1 cellular context compared by ENCODE assay signal in the genomic region with DNA sequence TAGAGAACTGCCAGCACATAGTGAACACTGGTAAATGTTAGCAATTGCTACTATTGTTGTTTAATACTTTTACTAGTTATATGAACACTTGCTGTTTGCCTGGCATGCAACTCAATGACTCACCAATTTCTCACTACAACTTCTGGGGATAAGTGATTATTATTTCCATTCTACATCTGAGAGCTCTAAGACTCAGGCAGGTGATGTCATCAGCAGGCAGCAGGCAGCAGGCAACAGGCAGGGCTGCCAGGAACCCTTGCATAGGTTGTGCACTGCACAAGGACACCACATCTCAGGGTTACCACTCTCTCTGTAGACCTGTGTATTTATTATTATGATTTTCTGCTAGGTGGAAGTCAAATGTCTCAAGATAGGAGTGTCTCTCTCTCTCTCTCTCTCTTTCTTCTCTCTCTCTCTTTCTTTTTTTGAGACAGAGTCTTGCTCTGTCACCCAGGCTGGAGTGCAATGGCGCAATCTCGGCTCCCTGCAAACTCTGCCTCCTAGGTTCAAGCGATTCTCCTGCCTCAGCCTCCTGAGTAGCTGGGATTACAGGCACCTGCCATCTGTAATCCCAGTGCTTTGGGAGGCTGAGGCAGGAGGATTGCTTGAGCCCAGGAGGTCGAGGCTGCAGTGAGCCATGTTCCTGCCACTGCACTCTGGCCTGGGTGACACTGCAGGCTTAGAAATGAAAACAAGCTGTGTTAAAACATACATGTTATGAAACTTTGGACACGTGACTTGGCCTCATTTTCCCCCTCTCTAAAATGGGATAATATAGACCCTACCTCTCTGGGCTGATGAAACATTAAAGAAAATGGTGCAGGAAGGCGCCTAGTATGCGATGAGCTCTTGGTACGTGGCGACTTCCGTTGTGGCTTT.
TF ChIP-seq lines count a peak whose summit lies in the region.

No MANE protein-coding gene starts in this region.

TF ChIP-seq in HEK293, 187 proteins besides CTCF, POLR2A, EP300 and RAD21 (continued from another document and continues in another):
- TF ChIP-seq ZNF785 (tag by site-specific recombination; IDR thresholded peaks at IDR 0.05) (0 out of 2 replicates have a peak, but pooled peaks have one; percentile 36), GLIS1 (tag by site-specific recombination; IDR thresholded peaks at IDR 0.05) (no peak), YY1 (tag by site-specific recombination; IDR thresholded peaks at IDR 0.05) (no peak), ZNF138 (tag by site-specific recombination; IDR thresholded peaks at IDR 0.05; ENCODE audit: borderline replicate concordance) (no peak), ZSCAN16 (tag by site-specific recombination; IDR thresholded peaks at IDR 0.05) (no peak), ZNF423 (tag by site-specific recombination; IDR thresholded peaks at IDR 0.05) (no peak), ZNF549 (tag by site-specific recombination; IDR thresholded peaks at IDR 0.05) (no peak), ZBTB8A (tag by site-specific recombination; IDR thresholded peaks at IDR 0.05) (no peak), ZNF514 (tag by site-specific recombination; IDR thresholded peaks at IDR 0.05) (no peak), ZNF426 (tag by site-specific recombination; IDR thresholded peaks at IDR 0.05) (no peak), ZNF2 (tag by site-specific recombination; IDR thresholded peaks at IDR 0.05) (no peak), ZFHX2 (tag by site-specific recombination; conservative IDR thresholded peaks at IDR 0.05) (no peak), ZNF530 (tag by site-specific recombination; IDR thresholded peaks at IDR 0.05; ENCODE audit: low read depth) (no peak), ZBTB7A (tag by site-specific recombination; IDR thresholded peaks at IDR 0.05; ENCODE audit: low read depth) (no peak), ZNF169 (tag by site-specific recombination; IDR thresholded peaks at IDR 0.05) (no peak), ZNF776 (tag by site-specific recombination; IDR thresholded peaks at IDR 0.05; ENCODE audit: borderline replicate concordance) (no peak), ZBTB1 (tag by site-specific recombination; IDR thresholded peaks at IDR 0.05) (no peak), ZNF660 (tag by site-specific recombination; IDR thresholded peaks at IDR 0.05) (peak; percentile 97), ZNF19 (tag by site-specific recombination; IDR thresholded peaks at IDR 0.05; ENCODE audit: low read depth) (no peak), ZNF529 (tag by site-specific recombination; IDR thresholded peaks at IDR 0.05; ENCODE audit: insufficient replicate concordance) (no peak), IKZF3 (tag by site-specific recombination; IDR thresholded peaks at IDR 0.05) (no peak), HOXA7 (CRISPR knock-in tag; IDR thresholded peaks at IDR 0.05; ENCODE audit: borderline replicate concordance) (no peak)
- TF ChIP-seq, protein P1, sequence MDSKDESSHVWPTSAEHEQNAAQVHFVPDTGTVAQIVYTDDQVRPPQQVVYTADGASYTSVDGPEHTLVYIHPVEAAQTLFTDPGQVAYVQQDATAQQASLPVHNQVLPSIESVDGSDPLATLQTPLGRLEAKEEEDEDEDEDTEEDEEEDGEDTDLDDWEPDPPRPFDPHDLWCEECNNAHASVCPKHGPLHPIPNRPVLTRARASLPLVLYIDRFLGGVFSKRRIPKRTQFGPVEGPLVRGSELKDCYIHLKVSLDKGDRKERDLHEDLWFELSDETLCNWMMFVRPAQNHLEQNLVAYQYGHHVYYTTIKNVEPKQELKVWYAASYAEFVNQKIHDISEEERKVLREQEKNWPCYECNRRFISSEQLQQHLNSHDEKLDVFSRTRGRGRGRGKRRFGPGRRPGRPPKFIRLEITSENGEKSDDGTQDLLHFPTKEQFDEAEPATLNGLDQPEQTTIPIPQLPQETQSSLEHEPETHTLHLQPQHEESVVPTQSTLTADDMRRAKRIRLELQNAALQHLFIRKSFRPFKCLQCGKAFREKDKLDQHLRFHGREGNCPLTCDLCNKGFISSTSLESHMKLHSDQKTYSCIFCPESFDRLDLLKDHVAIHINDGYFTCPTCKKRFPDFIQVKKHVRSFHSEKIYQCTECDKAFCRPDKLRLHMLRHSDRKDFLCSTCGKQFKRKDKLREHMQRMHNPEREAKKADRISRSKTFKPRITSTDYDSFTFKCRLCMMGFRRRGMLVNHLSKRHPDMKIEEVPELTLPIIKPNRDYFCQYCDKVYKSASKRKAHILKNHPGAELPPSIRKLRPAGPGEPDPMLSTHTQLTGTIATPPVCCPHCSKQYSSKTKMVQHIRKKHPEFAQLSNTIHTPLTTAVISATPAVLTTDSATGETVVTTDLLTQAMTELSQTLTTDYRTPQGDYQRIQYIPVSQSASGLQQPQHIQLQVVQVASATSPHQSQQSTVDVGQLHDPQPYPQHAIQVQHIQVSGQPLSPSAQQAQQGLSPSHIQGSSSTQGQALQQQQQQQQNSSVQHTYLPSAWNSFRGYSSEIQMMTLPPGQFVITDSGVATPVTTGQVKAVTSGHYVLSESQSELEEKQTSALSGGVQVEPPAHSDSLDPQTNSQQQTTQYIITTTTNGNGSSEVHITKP (tag by site-specific recombination; IDR thresholded peaks at IDR 0.05), result no peak
- TF ChIP-seq, protein P2, sequence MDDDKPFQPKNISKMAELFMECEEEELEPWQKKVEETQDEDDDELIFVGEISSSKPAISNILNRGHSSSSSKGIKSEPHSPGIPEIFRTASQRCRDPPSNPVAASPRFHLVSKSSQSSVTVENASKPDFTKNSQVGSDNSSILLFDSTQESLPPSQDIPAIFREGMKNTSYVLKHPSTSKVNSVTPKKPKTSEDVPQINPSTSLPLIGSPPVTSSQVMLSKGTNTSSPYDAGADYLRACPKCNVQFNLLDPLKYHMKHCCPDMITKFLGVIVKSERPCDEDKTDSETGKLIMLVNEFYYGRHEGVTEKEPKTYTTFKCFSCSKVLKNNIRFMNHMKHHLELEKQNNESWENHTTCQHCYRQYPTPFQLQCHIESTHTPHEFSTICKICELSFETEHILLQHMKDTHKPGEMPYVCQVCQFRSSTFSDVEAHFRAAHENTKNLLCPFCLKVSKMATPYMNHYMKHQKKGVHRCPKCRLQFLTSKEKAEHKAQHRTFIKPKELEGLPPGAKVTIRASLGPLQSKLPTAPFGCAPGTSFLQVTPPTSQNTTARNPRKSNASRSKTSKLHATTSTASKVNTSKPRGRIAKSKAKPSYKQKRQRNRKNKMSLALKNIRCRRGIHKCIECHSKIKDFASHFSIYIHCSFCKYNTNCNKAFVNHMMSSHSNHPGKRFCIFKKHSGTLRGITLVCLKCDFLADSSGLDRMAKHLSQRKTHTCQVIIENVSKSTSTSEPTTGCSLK (tag by site-specific recombination; IDR thresholded peaks at IDR 0.05), result no peak
- TF ChIP-seq, protein P3, sequence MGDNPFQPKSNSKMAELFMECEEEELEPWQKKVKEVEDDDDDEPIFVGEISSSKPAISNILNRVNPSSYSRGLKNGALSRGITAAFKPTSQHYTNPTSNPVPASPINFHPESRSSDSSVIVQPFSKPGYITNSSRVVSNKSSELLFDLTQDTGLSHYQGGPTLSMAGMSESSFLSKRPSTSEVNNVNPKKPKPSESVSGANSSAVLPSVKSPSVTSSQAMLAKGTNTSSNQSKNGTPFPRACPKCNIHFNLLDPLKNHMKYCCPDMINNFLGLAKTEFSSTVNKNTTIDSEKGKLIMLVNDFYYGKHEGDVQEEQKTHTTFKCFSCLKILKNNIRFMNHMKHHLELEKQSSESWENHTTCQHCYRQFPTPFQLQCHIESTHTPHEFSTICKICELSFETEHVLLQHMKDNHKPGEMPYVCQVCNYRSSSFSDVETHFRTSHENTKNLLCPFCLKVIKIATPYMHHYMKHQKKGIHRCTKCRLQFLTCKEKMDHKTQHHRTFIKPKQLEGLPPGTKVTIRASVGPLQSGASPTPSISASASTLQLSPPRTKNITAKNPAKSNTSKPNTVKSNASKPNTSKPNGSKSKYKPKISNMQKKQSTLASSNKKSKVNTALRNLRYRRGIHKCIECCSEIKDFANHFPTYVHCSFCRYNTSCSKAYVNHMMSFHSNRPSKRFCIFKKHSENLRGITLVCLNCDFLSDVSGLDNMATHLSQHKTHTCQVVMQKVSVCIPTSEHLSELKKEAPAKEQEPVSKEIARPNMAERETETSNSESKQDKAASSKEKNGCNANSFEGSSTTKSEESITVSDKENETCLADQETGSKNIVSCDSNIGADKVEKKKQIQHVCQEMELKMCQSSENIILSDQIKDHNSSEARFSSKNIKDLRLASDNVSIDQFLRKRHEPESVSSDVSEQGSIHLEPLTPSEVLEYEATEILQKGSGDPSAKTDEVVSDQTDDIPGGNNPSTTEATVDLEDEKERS (tag by site-specific recombination; IDR thresholded peaks at IDR 0.05), result peak; percentile 99
- TF ChIP-seq, protein P4, sequence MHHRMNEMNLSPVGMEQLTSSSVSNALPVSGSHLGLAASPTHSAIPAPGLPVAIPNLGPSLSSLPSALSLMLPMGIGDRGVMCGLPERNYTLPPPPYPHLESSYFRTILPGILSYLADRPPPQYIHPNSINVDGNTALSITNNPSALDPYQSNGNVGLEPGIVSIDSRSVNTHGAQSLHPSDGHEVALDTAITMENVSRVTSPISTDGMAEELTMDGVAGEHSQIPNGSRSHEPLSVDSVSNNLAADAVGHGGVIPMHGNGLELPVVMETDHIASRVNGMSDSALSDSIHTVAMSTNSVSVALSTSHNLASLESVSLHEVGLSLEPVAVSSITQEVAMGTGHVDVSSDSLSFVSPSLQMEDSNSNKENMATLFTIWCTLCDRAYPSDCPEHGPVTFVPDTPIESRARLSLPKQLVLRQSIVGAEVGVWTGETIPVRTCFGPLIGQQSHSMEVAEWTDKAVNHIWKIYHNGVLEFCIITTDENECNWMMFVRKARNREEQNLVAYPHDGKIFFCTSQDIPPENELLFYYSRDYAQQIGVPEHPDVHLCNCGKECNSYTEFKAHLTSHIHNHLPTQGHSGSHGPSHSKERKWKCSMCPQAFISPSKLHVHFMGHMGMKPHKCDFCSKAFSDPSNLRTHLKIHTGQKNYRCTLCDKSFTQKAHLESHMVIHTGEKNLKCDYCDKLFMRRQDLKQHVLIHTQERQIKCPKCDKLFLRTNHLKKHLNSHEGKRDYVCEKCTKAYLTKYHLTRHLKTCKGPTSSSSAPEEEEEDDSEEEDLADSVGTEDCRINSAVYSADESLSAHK (tag by site-specific recombination; IDR thresholded peaks at IDR 0.05), result no peak
- TF ChIP-seq, protein P5, sequence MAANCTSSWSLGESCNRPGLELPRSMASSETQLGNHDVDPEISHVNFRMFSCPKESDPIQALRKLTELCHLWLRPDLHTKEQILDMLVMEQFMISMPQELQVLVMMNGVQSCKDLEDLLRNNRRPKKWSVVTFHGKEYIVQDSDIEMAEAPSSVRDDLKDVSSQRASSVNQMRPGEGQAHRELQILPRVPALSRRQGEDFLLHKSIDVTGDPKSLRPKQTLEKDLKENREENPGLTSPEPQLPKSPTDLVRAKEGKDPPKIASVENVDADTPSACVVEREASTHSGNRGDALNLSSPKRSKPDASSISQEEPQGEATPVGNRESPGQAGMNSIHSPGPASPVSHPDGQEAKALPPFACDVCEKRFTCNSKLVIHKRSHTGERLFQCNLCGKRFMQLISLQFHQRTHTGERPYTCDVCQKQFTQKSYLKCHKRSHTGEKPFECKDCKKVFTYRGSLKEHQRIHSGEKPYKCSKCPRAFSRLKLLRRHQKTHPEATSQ (tag by site-specific recombination; IDR thresholded peaks at IDR 0.05), result no peak
- TF ChIP-seq, protein P6, sequence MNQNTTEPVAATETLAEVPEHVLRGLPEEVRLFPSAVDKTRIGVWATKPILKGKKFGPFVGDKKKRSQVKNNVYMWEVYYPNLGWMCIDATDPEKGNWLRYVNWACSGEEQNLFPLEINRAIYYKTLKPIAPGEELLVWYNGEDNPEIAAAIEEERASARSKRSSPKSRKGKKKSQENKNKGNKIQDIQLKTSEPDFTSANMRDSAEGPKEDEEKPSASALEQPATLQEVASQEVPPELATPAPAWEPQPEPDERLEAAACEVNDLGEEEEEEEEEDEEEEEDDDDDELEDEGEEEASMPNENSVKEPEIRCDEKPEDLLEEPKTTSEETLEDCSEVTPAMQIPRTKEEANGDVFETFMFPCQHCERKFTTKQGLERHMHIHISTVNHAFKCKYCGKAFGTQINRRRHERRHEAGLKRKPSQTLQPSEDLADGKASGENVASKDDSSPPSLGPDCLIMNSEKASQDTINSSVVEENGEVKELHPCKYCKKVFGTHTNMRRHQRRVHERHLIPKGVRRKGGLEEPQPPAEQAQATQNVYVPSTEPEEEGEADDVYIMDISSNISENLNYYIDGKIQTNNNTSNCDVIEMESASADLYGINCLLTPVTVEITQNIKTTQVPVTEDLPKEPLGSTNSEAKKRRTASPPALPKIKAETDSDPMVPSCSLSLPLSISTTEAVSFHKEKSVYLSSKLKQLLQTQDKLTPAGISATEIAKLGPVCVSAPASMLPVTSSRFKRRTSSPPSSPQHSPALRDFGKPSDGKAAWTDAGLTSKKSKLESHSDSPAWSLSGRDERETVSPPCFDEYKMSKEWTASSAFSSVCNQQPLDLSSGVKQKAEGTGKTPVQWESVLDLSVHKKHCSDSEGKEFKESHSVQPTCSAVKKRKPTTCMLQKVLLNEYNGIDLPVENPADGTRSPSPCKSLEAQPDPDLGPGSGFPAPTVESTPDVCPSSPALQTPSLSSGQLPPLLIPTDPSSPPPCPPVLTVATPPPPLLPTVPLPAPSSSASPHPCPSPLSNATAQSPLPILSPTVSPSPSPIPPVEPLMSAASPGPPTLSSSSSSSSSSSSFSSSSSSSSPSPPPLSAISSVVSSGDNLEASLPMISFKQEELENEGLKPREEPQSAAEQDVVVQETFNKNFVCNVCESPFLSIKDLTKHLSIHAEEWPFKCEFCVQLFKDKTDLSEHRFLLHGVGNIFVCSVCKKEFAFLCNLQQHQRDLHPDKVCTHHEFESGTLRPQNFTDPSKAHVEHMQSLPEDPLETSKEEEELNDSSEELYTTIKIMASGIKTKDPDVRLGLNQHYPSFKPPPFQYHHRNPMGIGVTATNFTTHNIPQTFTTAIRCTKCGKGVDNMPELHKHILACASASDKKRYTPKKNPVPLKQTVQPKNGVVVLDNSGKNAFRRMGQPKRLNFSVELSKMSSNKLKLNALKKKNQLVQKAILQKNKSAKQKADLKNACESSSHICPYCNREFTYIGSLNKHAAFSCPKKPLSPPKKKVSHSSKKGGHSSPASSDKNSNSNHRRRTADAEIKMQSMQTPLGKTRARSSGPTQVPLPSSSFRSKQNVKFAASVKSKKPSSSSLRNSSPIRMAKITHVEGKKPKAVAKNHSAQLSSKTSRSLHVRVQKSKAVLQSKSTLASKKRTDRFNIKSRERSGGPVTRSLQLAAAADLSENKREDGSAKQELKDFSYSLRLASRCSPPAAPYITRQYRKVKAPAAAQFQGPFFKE (tag by site-specific recombination; IDR thresholded peaks at IDR 0.05; ENCODE audit: borderline replicate concordance), result no peak
- TF ChIP-seq, protein P7, sequence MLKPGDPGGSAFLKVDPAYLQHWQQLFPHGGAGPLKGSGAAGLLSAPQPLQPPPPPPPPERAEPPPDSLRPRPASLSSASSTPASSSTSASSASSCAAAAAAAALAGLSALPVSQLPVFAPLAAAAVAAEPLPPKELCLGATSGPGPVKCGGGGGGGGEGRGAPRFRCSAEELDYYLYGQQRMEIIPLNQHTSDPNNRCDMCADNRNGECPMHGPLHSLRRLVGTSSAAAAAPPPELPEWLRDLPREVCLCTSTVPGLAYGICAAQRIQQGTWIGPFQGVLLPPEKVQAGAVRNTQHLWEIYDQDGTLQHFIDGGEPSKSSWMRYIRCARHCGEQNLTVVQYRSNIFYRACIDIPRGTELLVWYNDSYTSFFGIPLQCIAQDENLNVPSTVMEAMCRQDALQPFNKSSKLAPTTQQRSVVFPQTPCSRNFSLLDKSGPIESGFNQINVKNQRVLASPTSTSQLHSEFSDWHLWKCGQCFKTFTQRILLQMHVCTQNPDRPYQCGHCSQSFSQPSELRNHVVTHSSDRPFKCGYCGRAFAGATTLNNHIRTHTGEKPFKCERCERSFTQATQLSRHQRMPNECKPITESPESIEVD (tag by site-specific recombination; IDR thresholded peaks at IDR 0.05), result no peak
